In the genomic region with DNA sequence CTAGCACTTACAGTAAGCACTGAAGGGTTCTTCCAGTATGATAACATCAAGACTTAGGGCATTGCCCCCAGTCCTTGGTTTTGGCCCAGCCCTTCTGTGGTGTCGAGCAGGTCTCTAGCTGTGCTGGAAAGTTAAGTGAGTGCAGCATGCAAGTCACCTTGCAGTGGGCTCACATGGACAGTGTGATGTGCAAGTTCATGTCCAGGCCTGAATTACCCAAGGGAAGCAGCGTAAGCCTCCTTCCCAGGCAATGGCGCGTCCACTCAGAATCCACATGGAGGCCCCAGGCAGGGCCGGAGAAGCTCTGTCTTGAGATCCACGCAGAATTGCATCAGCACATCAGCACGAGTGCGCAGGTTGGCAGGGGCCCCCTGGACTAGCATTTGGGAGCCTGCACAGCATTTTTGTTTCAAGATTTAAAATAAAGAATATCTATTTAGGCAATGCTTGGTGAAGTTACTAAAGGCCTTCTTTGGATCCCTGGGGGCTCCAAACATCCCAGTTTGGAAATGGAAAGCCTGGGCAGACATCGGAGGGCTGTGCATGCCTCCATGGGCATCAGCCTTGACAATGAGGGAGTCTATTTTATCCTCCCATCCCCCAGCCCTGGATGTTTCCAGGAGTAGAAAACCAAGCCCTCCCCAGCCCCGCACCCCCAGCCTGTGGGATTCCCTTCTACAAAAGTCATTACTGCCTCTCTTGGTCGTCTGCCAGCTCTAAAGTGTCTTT, we compare ENCODE assay signal across 13 cellular contexts.
DNase-seq lines count a peak whose midpoint lies in the region; FAIRE-seq and TF ChIP-seq lines count a peak whose summit lies in the region.
"Had no signal": no experiment of that assay in that cellular context is flagged by ENCODE, and none has a peak within 500 bp of the region (broad histone marks: within the 10 kb centered on the region; RNA-seq: fewer than 3 reads in every experiment).

No MANE protein-coding gene starts in this region.

- no peak overlapping the region for H3K14ac ChIP-seq in H1 (ENCODE audit: insufficient read length)
- no peak overlapping the region for H3K14ac ChIP-seq in neuronal stem cell (ENCODE audit: low read length)

- H4K5ac ChIP-seq in H1 (ENCODE audit: insufficient read length, low read depth, low read length): peak overlapping the region; percentile 10

- H2BK5ac ChIP-seq in H1 (ENCODE audit: low read depth, low read length): peak overlapping the region; percentile 82; the same call in 1 of the 2 replicates
- H2BK5ac ChIP-seq in neuronal stem cell (ENCODE audit: low read length): no peak overlapping the region

- H3K4ac ChIP-seq in H1 (replicated peaks; ENCODE audit: insufficient read length, low read depth, low read length): peak overlapping the region; percentile 17
- H3K4ac ChIP-seq in neuronal stem cell (ENCODE audit: low read length): no peak overlapping the region

- H2AK5ac ChIP-seq in H1 (ENCODE audit: low read depth, low read length) (no peak overlapping the region), neuronal stem cell (ENCODE audit: low read depth, low read length) (no peak overlapping the region)

- peak overlapping the region; percentile 53; the same call in 1 of the 2 replicates for H4K8ac ChIP-seq in H1 (ENCODE audit: extremely low read depth, insufficient read depth, low read length)
- H4K8ac ChIP-seq in neuronal stem cell (ENCODE audit: low read depth, low read length): no peak overlapping the region

- CTCF ChIA-PET in H1 (lab: Charles Lee; ENCODE audit: partially characterized antibody): interaction anchor here (0.6 to 1.7 kb wide), 4 partner anchors 21 to 372 kb away, joined by 3 to 5 read pairs (median 3); no protein-coding TSS in a partner anchor

- H3K4me3 ChIP-seq in H1 (ENCODE audit: extremely low read depth in 1 of 4, insufficient read depth in 2 of 4, low read depth in 3 of 4, low read length in 4 of 4) (no peak overlapping the region), neuronal stem cell (ENCODE audit: low read length in 2 of 2) (no peak overlapping the region), tibial nerve (no peak overlapping the region)
- H3K4me3 ChIP-seq: PC-9 had no signal

- peak overlapping the region; percentile 1 to 47; a peak in 3 of 4 replicates for H3K4me2 ChIP-seq in H1 (ENCODE audit: insufficient read depth in 1 of 2, low read depth in 2 of 2, low read length in 2 of 2)
- H3K4me2 ChIP-seq in neuronal stem cell (ENCODE audit: insufficient read depth, low read length, poor library complexity, severe bottlenecking): no peak overlapping the region
- H3K4me2 ChIP-seq: PC-9 had no signal

- no peak for FAIRE-seq in H1 (lab: Jason Lieb, UNC)
- FAIRE-seq: H54 had no signal

- H3K9ac ChIP-seq in H1 (replicated peaks in 1 of 4; ENCODE audit: extremely low read depth in 1 of 4, low read depth in 3 of 4, low read length in 3 of 4) (0 out of 7 replicates have a peak overlapping the region, but pooled peaks of 1 of the 4 experiments have one; percentile 11), neuronal stem cell (ENCODE audit: low read depth, low read length, poor library complexity) (no peak overlapping the region)

- H3K23ac ChIP-seq in H1 (ENCODE audit: insufficient read length) (no peak overlapping the region), neuronal stem cell (ENCODE audit: low read depth, low read length, poor library complexity) (no peak overlapping the region)

- H3K79me2 ChIP-seq in H1 (ENCODE audit: control insufficient read depth in 1 of 2, insufficient read depth in 2 of 2, low read length in 2 of 2): no peaks in the 10 kb centered on the region

- TF ChIP-seq POLR2A in H1 (IDR thresholded peaks at IDR 0.05; ENCODE audit: control extremely low read depth in 1 of 2, low read depth in 2 of 2, low read length in 2 of 2) (no peak), tibial nerve (IDR thresholded peaks at IDR 0.05) (no peak)

- H3K4me1 ChIP-seq in H1 (replicated peaks in 1 of 4; ENCODE audit: control insufficient read depth in 3 of 4, insufficient read depth in 4 of 4, low read length in 3 of 4): peaks cover 5 to 11% (median 7%) of the 10 kb centered on the region in 4 experiments
- H3K4me1 ChIP-seq in neuronal stem cell (ENCODE audit: control insufficient read depth in 2 of 2, insufficient read depth in 1 of 2, low read depth in 1 of 2, low read length in 2 of 2): peaks cover 9 to 11% of the 10 kb centered on the region in 2 donors
- H3K4me1 ChIP-seq in tibial nerve: no peaks in the 10 kb centered on the region

- peak; percentile 69 for DNase-seq in DMS153 treated with DMSO at 0.1 percent for 48 hours (lab: John Stamatoyannopoulos, UW; ENCODE audit: unreplicated experiment)
- no peak for DNase-seq in DMS153 (lab: John Stamatoyannopoulos, UW)
- DNase-seq in NCI-H2227 (lab: John Stamatoyannopoulos, UW; ENCODE audit: unreplicated experiment): peak; percentile 32
- DNase-seq in H1 (ENCODE audit: low read depth in 1 of 2, low spot score in 2 of 2): no peak
- DNase-seq in neuronal stem cell (ENCODE audit: low spot score): no peak
- DNase-seq in tibial nerve (ENCODE audit: low spot score in 2 of 2): no peak
- no peak for DNase-seq in amniotic stem cell (lab: John Stamatoyannopoulos, UW)
- DNase-seq in KG1 (lab: John Stamatoyannopoulos, UW): no peak
- DNase-seq: EL, Karpas-422, PC-9 had no signal

- no peaks in the 10 kb centered on the region for H3K27me3 ChIP-seq in H1 (replicated peaks in 1 of 4; ENCODE audit: control insufficient read depth in 3 of 4, extremely low read depth in 1 of 4, insufficient read depth in 3 of 4, low read length in 3 of 4)
- H3K27me3 ChIP-seq in neuronal stem cell (ENCODE audit: control insufficient read depth in 3 of 3, insufficient read depth in 3 of 3, low read depth in 1 of 3, low read length in 3 of 3): peaks cover 0 to 4% (median 0%) of the 10 kb centered on the region in 3 experiments
- no peaks in the 10 kb centered on the region for H3K27me3 ChIP-seq in tibial nerve

- H3K79me1 ChIP-seq in H1 (ENCODE audit: low read depth, low read length): no peaks in the 10 kb centered on the region
- H3K79me1 ChIP-seq in neuronal stem cell (ENCODE audit: low read depth, low read length): no peaks in the 10 kb centered on the region

- H3K27ac ChIP-seq in H1 (ENCODE audit: low read depth, low read length) (no peak overlapping the region), neuronal stem cell (replicated peaks; ENCODE audit: low read length) (no peak overlapping the region), tibial nerve (no peak overlapping the region)
- H3K27ac ChIP-seq: 22Rv1, PC-9 had no signal

- H3K56ac ChIP-seq in H1 (replicated peaks; ENCODE audit: insufficient read length, low read depth, low read length): no peak overlapping the region

- H2BK20ac ChIP-seq in H1 (ENCODE audit: low read length): peak overlapping the region; percentile 83

- H2BK12ac ChIP-seq in H1 (ENCODE audit: low read depth, low read length) (peak overlapping the region; percentile 85; the same call in 1 of the 2 replicates), neuronal stem cell (ENCODE audit: low read length) (no peak overlapping the region)

- H2BK120ac ChIP-seq in H1 (replicated peaks; ENCODE audit: low read depth, low read length) (no peak overlapping the region), neuronal stem cell (ENCODE audit: low read depth, low read length) (no peak overlapping the region)

- no peak for TF ChIP-seq RAD21 in H1 (IDR thresholded peaks at IDR 0.05 in 1 of 2, conservative IDR thresholded peaks at IDR 0.05 in 1 of 2; ENCODE audit: low read depth in 2 of 2, low read length in 2 of 2)

- 87% methylated on average over 11 of the region's 11 CpGs; no CpG with 5 or more reads in 1 of the 2 experiments for WGBS in H1 (ENCODE audit: extremely low coverage in 1 of 2, insufficient coverage in 1 of 2, insufficient read length in 1 of 2, insufficient replicate concordance in 2 of 2, low coverage in 1 of 2, low lambda C conversion rate in 2 of 2, missing lambda C conversion rate in 1 of 2), 2 experiments
- WGBS in neuronal stem cell (ENCODE audit: extremely low coverage in 2 of 2, insufficient read length in 2 of 2, insufficient replicate concordance in 1 of 2), 2 donors: no CpG with 5 or more reads among the region's 11 CpGs
- 76% methylated on average over 11 of the region's 11 CpGs for WGBS in tibial nerve, 2 donors

- TF ChIP-seq EP300 in H1 (IDR thresholded peaks at IDR 0.05; ENCODE audit: borderline replicate concordance in 1 of 2, low read depth in 2 of 2, low read length in 2 of 2) (no peak), tibial nerve (IDR thresholded peaks at IDR 0.05) (no peak)

- no peaks in the 10 kb centered on the region; the same call in 1 of the 2 replicates for H3K23me2 ChIP-seq in H1 (ENCODE audit: low read depth, low read length)

- H3K36me3 ChIP-seq in H1 (ENCODE audit: control insufficient read depth in 2 of 4, insufficient read depth in 4 of 4, low read length in 3 of 4) (no peaks in the 10 kb centered on the region), neuronal stem cell (replicated peaks in 1 of 2; ENCODE audit: control insufficient read depth in 2 of 2, insufficient read depth in 2 of 2, low read length in 2 of 2) (no peaks in the 10 kb centered on the region), tibial nerve (no peaks in the 10 kb centered on the region)

- H3K18ac ChIP-seq in H1 (ENCODE audit: extremely low read depth, low read length) (peak overlapping the region; percentile 39; the same call in 1 of the 2 replicates), neuronal stem cell (ENCODE audit: low read length) (no peak overlapping the region)

- H2BK15ac ChIP-seq in H1 (ENCODE audit: low read length) (peak overlapping the region; percentile 34), neuronal stem cell (ENCODE audit: low read length) (no peak overlapping the region)

- no peaks in the 10 kb centered on the region for H3K9me3 ChIP-seq in H1 (ENCODE audit: insufficient read depth in 2 of 2, low read depth in 1 of 2, low read length in 1 of 2)
- no peaks in the 10 kb centered on the region for H3K9me3 ChIP-seq in neuronal stem cell (replicated peaks in 1 of 2; ENCODE audit: control insufficient read depth in 2 of 2, insufficient read depth in 1 of 2, low read depth in 1 of 2, low read length in 2 of 2)
- no peaks in the 10 kb centered on the region for H3K9me3 ChIP-seq in tibial nerve

- TF ChIP-seq CTCF in H1 (IDR thresholded peaks at IDR 0.05; ENCODE audit: control extremely low read depth in 1 of 3, insufficient read depth in 1 of 3, low read depth in 1 of 3, low read length in 3 of 3) (no peak), tibial nerve (IDR thresholded peaks at IDR 0.05) (no peak)

- POLR2A ChIA-PET in H1 (lab: Charles Lee; ENCODE audit: partially characterized antibody): interaction anchor here (0.9 to 1.6 kb wide), 2 partner anchors 9 to 213 kb away, joined by 3 to 4 read pairs; no protein-coding TSS in a partner anchor

- H4K20me1 ChIP-seq in H1 (replicated peaks in 1 of 2; ENCODE audit: control insufficient read depth in 1 of 2, insufficient read depth in 2 of 2, low read length in 2 of 2): no peaks in the 10 kb centered on the region

- H4K91ac ChIP-seq in H1 (replicated peaks; ENCODE audit: insufficient read length, low read length): peak overlapping the region; percentile 35
- no peak overlapping the region for H4K91ac ChIP-seq in neuronal stem cell (ENCODE audit: low read depth, low read length, poor library complexity)

- H2AFZ ChIP-seq in H1 (ENCODE audit: low read length): peak overlapping the region; percentile 63; the same call in 1 of the 2 replicates
- H2AFZ ChIP-seq in neuronal stem cell (ENCODE audit: low read length): peak overlapping the region; percentile 64
- H2AFZ ChIP-seq: PC-9 had no signal

Comparison
In these comparisons a context has a peak if more than half of its experiments do, and no peak if none do; other contexts are left out.
1. DNase-seq: peak in DMS153 treated with DMSO at 0.1 percent for 48 hours (single experiment) and NCI-H2227 (single experiment); none in DMS153 (single experiment), H1 (0 of 2), neuronal stem cell (single experiment), tibial nerve (0 of 2), amniotic stem cell (single experiment) and KG1 (single experiment).